8 cellular contexts compared by ENCODE assay signal in genomic region chr7:44065431-44066110, GRCh38. TPM values are rescaled to one million over a fixed set of nuclear protein-coding genes. Genes with fewer than 3 reads are reported as not detected.
DNase-seq lines count a peak whose midpoint lies in the region; TF ChIP-seq lines count a peak whose summit lies in the region.

Gene PGAM2, minus strand, starts transcription at chr7:44065567. Its CDS starts 38 bp downstream, at chr7:44065529.

- H3K4me1 ChIP-seq in BE2C, result peaks cover 14% of the 10 kb centered on the region

- no peak for TF ChIP-seq CTCF in BE2C (IDR thresholded peaks at IDR 0.05; ENCODE audit: low read depth, low read length)

- peak within 1 kb of the TSS; percentile 22 for H3K27ac ChIP-seq in angular gyrus (ENCODE audit: low read depth, low read length)

- no peaks in the 10 kb centered on the region for H3K27me3 ChIP-seq in BE2C

- DNase-seq in BE2C (peak; percentile 77), M059J (ENCODE audit: low read depth) (peak; percentile 60), medulla oblongata (ENCODE audit: extremely low spot score) (peak; percentile 77), T-helper 9 cell (no peak), SKM-1 treated with dmso at 0.1 percent for 144 hours (lab: John Stamatoyannopoulos, UW; ENCODE audit: unreplicated experiment) (no peak), NCI-H1694 (lab: John Stamatoyannopoulos, UW) (no peak), NCI-H1048 (lab: John Stamatoyannopoulos, UW) (no peak)

- H3K4me3 ChIP-seq in BE2C (ENCODE audit: low read depth, low read length), result peak within 1 kb of the TSS; percentile 66

- 0 out of 2 replicates have a peak, but pooled peaks cover 2% of the 10 kb centered on the region for H3K36me3 ChIP-seq in BE2C

- no peaks in the 10 kb centered on the region for H3K9me3 ChIP-seq in BE2C

RNA-seq across cellular contexts. Expression of gene PGAM2, which starts in this region (rescaled TPM):
- 207 TPM for polyA plus RNA-seq in BE2C (2012; ENCODE audit: insufficient read depth, insufficient read length, low read depth)
- total RNA-seq in M059J (2014; rRNA removed; shearing (Covaris generic)), result 1.2 TPM in 2 replicates

Comparison
In these comparisons a context has a peak if more than half of its experiments do, and no peak if none do; other contexts are left out.
1. DNase-seq: peak in BE2C (single experiment), M059J (single experiment) and medulla oblongata (single experiment); none in T-helper 9 cell (single experiment), SKM-1 treated with dmso at 0.1 percent for 144 hours (single experiment), NCI-H1694 (single experiment) and NCI-H1048 (single experiment).